In the genomic region with DNA sequence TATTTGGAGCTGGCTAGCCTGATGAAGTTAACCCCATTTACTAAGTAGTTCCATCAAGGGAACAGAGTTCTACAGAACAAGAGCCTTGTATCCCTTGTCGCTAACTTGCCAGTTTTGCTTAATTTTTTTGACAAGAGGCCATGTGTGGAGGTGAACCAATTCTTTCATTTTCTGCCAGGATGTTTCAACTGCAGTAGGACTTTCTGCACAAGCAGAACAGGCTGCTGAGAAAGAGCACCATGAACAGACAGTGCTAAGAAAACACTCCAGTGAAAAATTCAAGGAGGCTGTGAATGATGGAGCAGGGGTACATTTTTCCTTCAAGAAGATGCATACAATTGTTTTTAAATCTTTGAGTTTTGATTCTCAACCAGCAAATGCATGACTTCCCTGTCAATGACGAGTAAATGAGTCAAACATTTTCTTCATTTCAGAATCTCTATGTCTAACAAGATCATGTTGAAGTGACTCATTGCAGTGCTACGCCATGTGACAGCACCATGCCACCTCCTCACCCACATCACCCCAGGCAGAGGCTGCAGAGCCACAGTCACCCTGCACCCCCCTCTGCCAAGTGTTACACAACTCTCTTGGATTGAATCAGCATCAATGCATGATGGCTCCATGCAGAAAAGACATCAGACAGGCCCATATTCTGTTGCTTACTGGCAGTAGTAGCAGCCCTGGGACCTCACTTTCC, we compare ENCODE assay signal across 8 cellular contexts.
DNase-seq lines count a peak whose midpoint lies in the region; ATAC-seq lines count a peak whose summit lies in the region.

No MANE protein-coding gene starts in this region.

- H3K4me3 ChIP-seq in ACC112 (ENCODE audit: low read depth, low read length), result peak overlapping the region; percentile 50; the same call in 1 of the 2 replicates

- no peaks in the 10 kb centered on the region for H3K79me2 ChIP-seq in ACC112 (ENCODE audit: control insufficient read depth, insufficient read depth, low read length, unreplicated experiment)

- no peak for ATAC-seq in GM19455 (IDR thresholded peaks at IDR 0.05; ENCODE audit: unreplicated experiment)
- ATAC-seq in GM21367 (IDR thresholded peaks at IDR 0.05; ENCODE audit: unreplicated experiment), result no peak

- peaks cover 19% of the 10 kb centered on the region for H3K4me1 ChIP-seq in ACC112 (ENCODE audit: control insufficient read depth, insufficient read depth, low read length, unreplicated experiment)

- no peaks in the 10 kb centered on the region for H3K36me3 ChIP-seq in ACC112 (ENCODE audit: insufficient read depth, low read length)

- H3K27ac ChIP-seq in ACC112 (ENCODE audit: low read depth, low read length), result peak overlapping the region; percentile 80

- H2AFZ ChIP-seq in ACC112 (ENCODE audit: low read length, unreplicated experiment), result peak overlapping the region; percentile 53

- DNase-seq in HS-5 (ENCODE audit: low read depth) (peak; percentile 97), hypothalamus (lab: John Stamatoyannopoulos, UW) (peak in 30 of 51 donors; percentile 7 to 78 (median 39)), NCI-H1105 treated with DMSO at 0.1 percent for 48 hours (lab: John Stamatoyannopoulos, UW) (no peak)
- DNase-seq in activated naive CD4-positive, alpha-beta T cell treated with Interleukin-2 at 50 U/mL for 16 hours, result peak; percentile 70
- peak; percentile 56 for DNase-seq in stimulated activated CD8-positive, alpha-beta memory T cell treated with anti-CD3 and anti-CD28 coated beads, Interleukin-4, amount 100 ng/mL, for 24 hours (ENCODE audit: low read depth)

- H3K27me3 ChIP-seq in ACC112 (ENCODE audit: insufficient read depth, low read length), result no peaks in the 10 kb centered on the region
